ENCODE assay signal across 2 cellular contexts in the genomic region with DNA sequence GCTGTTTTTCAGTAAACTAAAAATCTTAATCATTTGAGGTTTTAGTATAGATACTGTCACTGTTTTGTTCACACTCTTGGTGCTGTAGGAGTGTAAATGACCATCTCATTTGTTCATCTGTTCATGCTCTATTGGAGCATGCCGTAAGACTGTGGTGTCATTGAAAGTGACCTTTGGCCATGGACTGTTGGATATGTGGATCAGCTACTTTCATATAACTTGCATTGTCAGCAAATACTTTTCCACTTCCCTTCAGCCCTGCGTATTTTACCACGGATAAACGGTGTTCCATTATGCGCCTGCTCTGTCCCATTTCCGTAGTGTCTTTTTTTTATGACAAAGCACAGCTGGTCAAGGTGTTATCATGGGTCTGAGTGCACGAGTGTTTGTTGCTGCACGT.
TF ChIP-seq lines count a peak whose summit lies in the region.

No MANE protein-coding gene starts in this region.

TF ChIP-seq in H1, 55 proteins besides CTCF, POLR2A, EP300 and RAD21:
- TF ChIP-seq POLR2AphosphoS5 (IDR thresholded peaks at IDR 0.05; ENCODE audit: low read depth, low read length) (peak; percentile 19; the same call in 1 of the 2 replicates), EGR1 (IDR thresholded peaks at IDR 0.05; ENCODE audit: borderline replicate concordance, low read depth, low read length) (no peak), MAFK (IDR thresholded peaks at IDR 0.05; ENCODE audit: low read depth, low read length) (peak; percentile 41; the same call in 1 of the 2 replicates)
TF ChIP-seq in H1: peak in this region for 2.

TF ChIP-seq in liver, 16 proteins besides CTCF, POLR2A, EP300 and RAD21:
- TF ChIP-seq HNF4A (conservative IDR thresholded peaks at IDR 0.05) (peak; percentile 53 to 73), NR2F2 (IDR thresholded peaks at IDR 0.05) (no peak), FOXA1 (IDR thresholded peaks at IDR 0.05) (no peak), RXRA (IDR thresholded peaks at IDR 0.05) (peak in 1 of 2 donors; percentile 15)
TF ChIP-seq in liver: peak in this region for 2.
